Comparison of ENCODE assay signal across 1 cellular context in genomic region chr5:10702911-10703491, GRCh38.
TF ChIP-seq lines count a peak whose summit lies in the region.

No MANE protein-coding gene starts in this region.

TF ChIP-seq in K562, 482 proteins besides CTCF, POLR2A, EP300 and RAD21 (continued from another document and continues in another):
- TF ChIP-seq CLOCK (CRISPR knock-in tag; IDR thresholded peaks at IDR 0.05; ENCODE audit: borderline replicate concordance) (no peak), ZEB2 (IDR thresholded peaks at IDR 0.05) (peak; percentile 81), BRD4 (IDR thresholded peaks at IDR 0.05) (no peak), MTF1 (CRISPR knock-in tag; IDR thresholded peaks at IDR 0.05; ENCODE audit: borderline replicate concordance) (no peak), NFRKB (IDR thresholded peaks at IDR 0.05; ENCODE audit: low read depth) (no peak), MCM3 (IDR thresholded peaks at IDR 0.05) (no peak), NR4A1 (CRISPR knock-in tag; IDR thresholded peaks at IDR 0.05) (no peak), NR4A1 (tag; IDR thresholded peaks at IDR 0.05) (no peak), PTTG1 (tag; IDR thresholded peaks at IDR 0.05; ENCODE audit: low read depth) (no peak), PRDM10 (IDR thresholded peaks at IDR 0.05; ENCODE audit: partially characterized antibody) (peak; percentile 98), COPS2 (conservative IDR thresholded peaks at IDR 0.05) (no peak), GATA2 (CRISPR knock-in tag; IDR thresholded peaks at IDR 0.05) (peak; percentile 83), ZNF174 (CRISPR knock-in tag; IDR thresholded peaks at IDR 0.05) (no peak), CEBPZ (IDR thresholded peaks at IDR 0.05; ENCODE audit: borderline replicate concordance, low read depth, low read length) (no peak), SOX6 (IDR thresholded peaks at IDR 0.05) (0 out of 2 replicates have a peak, but pooled peaks have one; percentile 70), SAFB (IDR thresholded peaks at IDR 0.05; ENCODE audit: borderline replicate concordance, low read depth, low read length) (no peak), JUND (IDR thresholded peaks at IDR 0.05; ENCODE audit: borderline replicate concordance, low read depth, low read length) (peak; percentile 99), JUND (tag; IDR thresholded peaks at IDR 0.05; ENCODE audit: borderline replicate concordance, low read depth, low read length) (peak; percentile 99), CHCHD3 (CRISPR knock-in tag; IDR thresholded peaks at IDR 0.05) (no peak), ZNF347 (CRISPR knock-in tag; IDR thresholded peaks at IDR 0.05; ENCODE audit: low read depth) (no peak), TFAM (CRISPR knock-in tag; conservative IDR thresholded peaks at IDR 0.05) (no peak), GABPA (tag; conservative IDR thresholded peaks at IDR 0.05; ENCODE audit: low read depth) (no peak), KAT7 (CRISPR knock-in tag; IDR thresholded peaks at IDR 0.05; ENCODE audit: borderline replicate concordance) (no peak), DIDO1 (tag; IDR thresholded peaks at IDR 0.05; ENCODE audit: low read depth) (no peak), RBM25 (IDR thresholded peaks at IDR 0.05; ENCODE audit: low read depth, low read length, severe bottlenecking) (no peak), NR1H2 (CRISPR knock-in tag; IDR thresholded peaks at IDR 0.05) (no peak), HDAC8 (tag; IDR thresholded peaks at IDR 0.05) (no peak), CUX1 (CRISPR knock-in tag; IDR thresholded peaks at IDR 0.05) (no peak), ATF1 (CRISPR knock-in tag; IDR thresholded peaks at IDR 0.05) (no peak), ATF1 (tag; IDR thresholded peaks at IDR 0.05) (no peak), ZNF165 (CRISPR knock-in tag; IDR thresholded peaks at IDR 0.05; ENCODE audit: borderline replicate concordance) (no peak), ZNF408 (CRISPR knock-in tag; IDR thresholded peaks at IDR 0.05; ENCODE audit: low read depth) (no peak), ZFX (CRISPR knock-in tag; IDR thresholded peaks at IDR 0.05) (no peak), PHTF2 (CRISPR knock-in tag; IDR thresholded peaks at IDR 0.05) (no peak), RAD51 (IDR thresholded peaks at IDR 0.05; ENCODE audit: borderline replicate concordance, low read depth) (no peak), IRF2 (CRISPR knock-in tag; IDR thresholded peaks at IDR 0.05) (no peak), HMG20A (CRISPR knock-in tag; conservative IDR thresholded peaks at IDR 0.05) (no peak), ZZZ3 (IDR thresholded peaks at IDR 0.05) (no peak), ZNF197 (CRISPR knock-in tag; IDR thresholded peaks at IDR 0.05; ENCODE audit: low read depth) (no peak), TAF9B (IDR thresholded peaks at IDR 0.05; ENCODE audit: partially characterized antibody) (no peak), ZNF780A (CRISPR knock-in tag; IDR thresholded peaks at IDR 0.05) (no peak), TRIM25 (IDR thresholded peaks at IDR 0.05; ENCODE audit: borderline replicate concordance) (no peak), CREB5 (CRISPR knock-in tag; IDR thresholded peaks at IDR 0.05) (no peak), HNRNPUL1 (IDR thresholded peaks at IDR 0.05; ENCODE audit: low read length) (no peak), GATAD2A (IDR thresholded peaks at IDR 0.05) (no peak), GTF2B (IDR thresholded peaks at IDR 0.05; ENCODE audit: extremely low read depth, insufficient read length) (no peak), SMC3 (conservative IDR thresholded peaks at IDR 0.05; ENCODE audit: insufficient read depth, low read depth, low read length) (0 out of 2 replicates have a peak, but pooled peaks have one; percentile 23), ZNF3 (CRISPR knock-in tag; IDR thresholded peaks at IDR 0.05) (no peak), ELF2 (CRISPR knock-in tag; IDR thresholded peaks at IDR 0.05) (no peak), NCOA1 (IDR thresholded peaks at IDR 0.05; ENCODE audit: low read depth) (peak; percentile 73; the same call in 1 of the 2 replicates), ARNT (IDR thresholded peaks at IDR 0.05) (peak; percentile 15 to 72; a peak in 2 of 4 replicates)
